8 cellular contexts compared by ENCODE assay signal in genomic region chr2:82345910-82346309, GRCh38.
"Had no signal": no experiment of that assay in that cellular context is flagged by ENCODE, and none has a peak within 500 bp of the region (broad histone marks: within the 10 kb centered on the region; RNA-seq: fewer than 3 reads in every experiment).

No MANE protein-coding gene starts in this region.

- H3K4me3 Mint-ChIP-seq: IgD-negative memory B cell had no signal

- H3K9ac ChIP-seq: KMS-11 had no signal

- H3K27me3 Mint-ChIP-seq: IgD-negative memory B cell had no signal

- DNase-seq: IMR-90, KBM-7, KG1 had no signal

- FAIRE-seq: HTR-8/SVneo, K562 had no signal

- H3K27ac ChIP-seq: HL-60, KMS-11 had no signal

- H3K36me3 Mint-ChIP-seq: IgD-negative memory B cell had no signal

- H3K27ac Mint-ChIP-seq: IgD-negative memory B cell had no signal

- H3K4me1 Mint-ChIP-seq: IgD-negative memory B cell had no signal

- H3K4me2 ChIP-seq: KMS-11 had no signal

- H3K4me3 ChIP-seq: K562 had no signal

- ATAC-seq: K562 had no signal
